ENCODE assay signal across 25 cellular contexts in genomic region chr6:87199787-87200186, GRCh38. TPM values are rescaled to one million over a fixed set of nuclear protein-coding genes. Genes with fewer than 3 reads are reported as not detected.
DNase-seq lines count a peak whose midpoint lies in the region; ATAC-seq and TF ChIP-seq lines count a peak whose summit lies in the region.
"Had no signal": no experiment of that assay in that cellular context is flagged by ENCODE, and none has a peak within 500 bp of the region (broad histone marks: within the 10 kb centered on the region; RNA-seq: fewer than 3 reads in every experiment).

No MANE protein-coding gene starts in this region.

- H3K36me3 ChIP-seq in A673 (ENCODE audit: insufficient read depth, low read length, poor library complexity, severe bottlenecking): no peaks in the 10 kb centered on the region
- no peaks in the 10 kb centered on the region for H3K36me3 ChIP-seq in right atrium auricular region
- no peaks in the 10 kb centered on the region for H3K36me3 ChIP-seq in upper lobe of right lung
- H3K36me3 ChIP-seq: left lung, thyroid gland had no signal

- DNase-seq in NCI-H345 (lab: John Stamatoyannopoulos, UW) (peak; percentile 10), NCI-H345 treated with DMSO at 0.1 percent for 48 hours (lab: John Stamatoyannopoulos, UW; ENCODE audit: unreplicated experiment) (no peak), A673 (ENCODE audit: low spot score) (peak; percentile 40), right atrium auricular region (ENCODE audit: low spot score) (no peak), AG20443 (ENCODE audit: low spot score) (no peak), NCI-H1436 (lab: John Stamatoyannopoulos, UW) (no peak), upper lobe of right lung (no peak)
- DNase-seq: 8988T; activated CD4-positive, alpha-beta T cell treated with anti-CD3 and anti-CD28 coated beads for 48 hours; activated CD8-positive, alpha-beta memory T cell treated with anti-CD3 and anti-CD28 coated beads, Interleukin-2, amount 50 U/mL, for 48 hours; COR-L47; DMS79 treated with DMSO at 0.1 percent for 48 hours; effector CD4-positive, alpha-beta T cell; immature natural killer cell; left lung; NCI-H146; NCI-H2171 treated with DMSO at 0.1 percent for 48 hours; NCI-H82; PC-3; stimulated activated CD4-positive, alpha-beta T cell treated with anti-CD3 and anti-CD28 coated beads, Interleukin-2, amount 100 ng/mL, for 48 hours; stimulated activated naive B cell treated with anti-CD40 and anti-IgM and Interleukin-4, amounts not matched to agents 10 μg/mL and 1 μg/mL and 100 μg/mL, for 72 hours; thyroid gland had no signal

- no TSS peak for BruUV-seq in A673 (replicated peaks; lab: Mats Ljungman, UMichigan)

- CTCF ChIA-PET in A673 (lab: Charles Lee): no interaction called here

- peaks cover 77% of the 10 kb centered on the region for H3K4me1 Mint-ChIP-seq in activated naive CD8-positive, alpha-beta T cell (ENCODE audit: low read depth)

- peak overlapping the region; percentile 89 for H3K27ac Mint-ChIP-seq in activated naive CD8-positive, alpha-beta T cell
- H3K27ac Mint-ChIP-seq: progenitor cell of endocrine pancreas; stimulated activated naive B cell treated with anti-CD40 and anti-IgM and Interleukin-4, amounts not matched to agents 10 μg/mL and 1 μg/mL and 100 μg/mL, for 72 hours had no signal

- H3K4me3 ChIP-seq in A673 (ENCODE audit: low read depth, low read length, poor library complexity, severe bottlenecking) (no peak overlapping the region), right atrium auricular region (no peak overlapping the region), upper lobe of right lung (no peak overlapping the region)
- H3K4me3 ChIP-seq: K562, left lung, thyroid gland had no signal

- TF ChIP-seq CTCF in A673 (conservative IDR thresholded peaks at IDR 0.05; ENCODE audit: low read depth, low read length): no peak
- no peak for TF ChIP-seq CTCF in right atrium auricular region (IDR thresholded peaks at IDR 0.05)
- TF ChIP-seq CTCF in upper lobe of right lung (IDR thresholded peaks at IDR 0.05): no peak

- H3K27me3 Mint-ChIP-seq in activated naive CD8-positive, alpha-beta T cell: no peaks in the 10 kb centered on the region
- H3K27me3 Mint-ChIP-seq: progenitor cell of endocrine pancreas; stimulated activated naive B cell treated with anti-CD40 and anti-IgM and Interleukin-4, amounts not matched to agents 10 μg/mL and 1 μg/mL and 100 μg/mL, for 72 hours had no signal

- intact Hi-C loops in A673 (cut with micrococcal nuclease; ENCODE audit: unreplicated experiment): no loop called here
- intact Hi-C loops in upper lobe of right lung (cut with DNase I): no loop called here

- H3K9me3 ChIP-seq in A673 (ENCODE audit: low read depth, low read length, poor library complexity, severe bottlenecking): no peaks in the 10 kb centered on the region
- no peaks in the 10 kb centered on the region for H3K9me3 ChIP-seq in right atrium auricular region
- no peaks in the 10 kb centered on the region for H3K9me3 ChIP-seq in upper lobe of right lung
- H3K9me3 ChIP-seq: left lung, thyroid gland had no signal

- peak overlapping the region; percentile 34 for H3K27ac ChIP-seq in A673 (ENCODE audit: low read depth, low read length, poor library complexity, severe bottlenecking)
- H3K27ac ChIP-seq in right atrium auricular region: peak overlapping the region; percentile 53 to 58
- H3K27ac ChIP-seq in upper lobe of right lung: no peak overlapping the region
- H3K27ac ChIP-seq: left lung, thyroid gland had no signal

- H3K9me3 Mint-ChIP-seq in activated naive CD8-positive, alpha-beta T cell (ENCODE audit: low read depth): no peaks in the 10 kb centered on the region
- H3K9me3 Mint-ChIP-seq: immature natural killer cell; stimulated activated naive B cell treated with anti-CD40 and anti-IgM and Interleukin-4, amounts not matched to agents 10 μg/mL and 1 μg/mL and 100 μg/mL, for 72 hours had no signal

- H3K4me3 Mint-ChIP-seq in activated naive CD8-positive, alpha-beta T cell: no peak overlapping the region
- H3K4me3 Mint-ChIP-seq: immature natural killer cell; stimulated activated naive B cell treated with anti-CD40 and anti-IgM and Interleukin-4, amounts not matched to agents 10 μg/mL and 1 μg/mL and 100 μg/mL, for 72 hours had no signal

- POLR2A ChIA-PET in A673 (lab: Charles Lee; ENCODE audit: low non-redundant PET): no interaction called here

- H3K36me3 Mint-ChIP-seq in activated naive CD8-positive, alpha-beta T cell: peaks cover 10% of the 10 kb centered on the region

- peaks cover 31% of the 10 kb centered on the region for H3K4me1 ChIP-seq in A673 (ENCODE audit: insufficient read depth, low read length, poor library complexity, severe bottlenecking)
- peaks cover 0 to 24% of the 10 kb centered on the region in 2 donors for H3K4me1 ChIP-seq in right atrium auricular region
- H3K4me1 ChIP-seq in upper lobe of right lung: peaks cover 5% of the 10 kb centered on the region
- H3K4me1 ChIP-seq: thyroid gland had no signal

- ATAC-seq in upper lobe of right lung: no peak
- ATAC-seq: K562, left lung, PC-3 had no signal

- H3K27me3 ChIP-seq in A673 (replicated peaks; ENCODE audit: insufficient read depth, low read depth, low read length, poor library complexity) (no peaks in the 10 kb centered on the region), right atrium auricular region (no peaks in the 10 kb centered on the region), upper lobe of right lung (no peaks in the 10 kb centered on the region)
- H3K27me3 ChIP-seq: left lung, thyroid gland had no signal

RNA-seq across cellular contexts. Expression of gene ZNF292, which starts 44.4 kb away (rescaled TPM):
- total RNA-seq in A673 (2021): 42.6 and 45.0 TPM in 2 replicates
- 10 to 100 TPM; 19.0 to 19.7 TPM for total RNA-seq in right atrium auricular region
- 34.0 TPM for total RNA-seq in upper lobe of right lung

Comparison
In these comparisons a context has a peak if more than half of its experiments do, and no peak if none do; other contexts are left out.
1. DNase-seq: peak in NCI-H345 (single experiment) and A673 (single experiment); none in NCI-H345 treated with DMSO at 0.1 percent for 48 hours (single experiment), right atrium auricular region (single experiment), AG20443 (single experiment), NCI-H1436 (single experiment) and upper lobe of right lung (single experiment).